ENCODE assay signal across 20 cellular contexts in genomic region chr4:156794863-156795262, GRCh38.
A peak's percentile ranks its signal among the peaks of the same experiment; 100 is the strongest.
DNase-seq lines count a peak whose midpoint lies in the region; ATAC-seq and TF ChIP-seq lines count a peak whose summit lies in the region.
"Had no signal": no experiment of that assay in that cellular context is flagged by ENCODE, and none has a peak within 500 bp of the region (broad histone marks: within the 10 kb centered on the region; RNA-seq: fewer than 3 reads in every experiment).

No MANE protein-coding gene starts in this region.

- H3K4me3 Mint-ChIP-seq in chondrocyte (ENCODE audit: unreplicated experiment) (no peak overlapping the region), endodermal cell (no peak overlapping the region)
- no peak overlapping the region for H3K4me3 Mint-ChIP-seq in activated naive CD4-positive, alpha-beta T cell treated with anti-CD3 and anti-CD28 coated beads for 36 hours
- H3K4me3 Mint-ChIP-seq: CD8-positive, alpha-beta memory T cell; IgD-negative memory B cell had no signal

- H4K20me1 ChIP-seq in SK-N-SH (ENCODE audit: insufficient read depth): no peaks in the 10 kb centered on the region

- H3K27me3 ChIP-seq in SK-N-SH (ENCODE audit: insufficient read depth) (no peaks in the 10 kb centered on the region), psoas muscle (ENCODE audit: insufficient read depth in 3 of 3, low read length in 2 of 3) (no peaks in the 10 kb centered on the region), endodermal cell (ENCODE audit: control insufficient read depth, insufficient read depth, low read length, poor library complexity, severe bottlenecking) (no peaks in the 10 kb centered on the region)
- H3K27me3 ChIP-seq: MG63 had no signal

- no peak for DNase-seq in SK-N-SH
- peak; percentile 12 for DNase-seq in KBM-7
- no peak for DNase-seq in chondrocyte (ENCODE audit: low spot score)
- DNase-seq in psoas muscle: no peak
- no peak for DNase-seq in NCI-H2081 treated with DMSO at 0.1 percent for 48 hours (lab: John Stamatoyannopoulos, UW)
- no peak for DNase-seq in endodermal cell
- no peak for DNase-seq in activated naive CD4-positive, alpha-beta T cell treated with anti-CD3 and anti-CD28 coated beads for 36 hours
- DNase-seq: Calu3; CD8-positive, alpha-beta memory T cell; Karpas-422; MG63; NCI-H187; NCI-H226; NCI-H524 treated with DMSO at 0.1 percent for 48 hours; SHP77 treated with DMSO at 0.1 percent for 48 hours had no signal

- H3K79me2 ChIP-seq in SK-N-SH (ENCODE audit: insufficient read depth): peaks cover 42% of the 10 kb centered on the region

- H3F3A ChIP-seq in SK-N-SH (replicated peaks; ENCODE audit: insufficient read depth): peaks cover 24% of the 10 kb centered on the region

- H3K9ac ChIP-seq in SK-N-SH (no peak overlapping the region), endodermal cell (ENCODE audit: extremely low read depth, low read length, poor library complexity, severe bottlenecking) (no peak overlapping the region)

- ATAC-seq in SK-N-SH treated with all-trans-retinoic acid at 6 μM for 48 hours (peak; percentile 31; the same call in 1 of the 3 replicates), psoas muscle (peak in 3 of 4 donors; percentile 81 to 87 (median 83))

- H3K27me3 Mint-ChIP-seq in chondrocyte (ENCODE audit: low read depth) (no peaks in the 10 kb centered on the region), endodermal cell (ENCODE audit: insufficient read depth) (no peaks in the 10 kb centered on the region)
- no peaks in the 10 kb centered on the region for H3K27me3 Mint-ChIP-seq in activated naive CD4-positive, alpha-beta T cell treated with anti-CD3 and anti-CD28 coated beads for 36 hours (ENCODE audit: low read depth)
- H3K27me3 Mint-ChIP-seq: CD8-positive, alpha-beta memory T cell; IgD-negative memory B cell had no signal

- CTCF ChIA-PET in SK-N-SH (lab: Yijun Ruan, JAX): interaction anchor here (0.7 kb wide), 1 partner anchor 107 kb away, joined by 3 read pairs; no protein-coding TSS in a partner anchor
- CTCF ChIA-PET in activated naive CD4-positive, alpha-beta T cell treated with anti-CD3 and anti-CD28 coated beads for 36 hours (lab: Charles Lee): no interaction called here

- H3K9me3 Mint-ChIP-seq in chondrocyte (ENCODE audit: low read depth) (no peaks in the 10 kb centered on the region), endodermal cell (no peaks in the 10 kb centered on the region)
- no peaks in the 10 kb centered on the region for H3K9me3 Mint-ChIP-seq in activated naive CD4-positive, alpha-beta T cell treated with anti-CD3 and anti-CD28 coated beads for 36 hours

- 54% methylated on average over 4 of the region's 4 CpGs for WGBS in SK-N-SH (ENCODE audit: low lambda C conversion rate)
- WGBS in psoas muscle, 3 donors: 28 to 37% (median 29%) methylated on average over 4 of the region's 4 CpGs
- WGBS in endodermal cell (ENCODE audit: insufficient coverage in 1 of 2, insufficient read length in 1 of 2), 2 experiments: 96 to 100% methylated on average over 2 to 4 of the region's 4 CpGs

- no peak overlapping the region for H2AFZ ChIP-seq in SK-N-SH (ENCODE audit: low read depth)

- H3K4me3 ChIP-seq in SK-N-SH (ENCODE audit: low read depth in 2 of 2, low read length in 1 of 2): no peak overlapping the region
- no peak overlapping the region for H3K4me3 ChIP-seq in psoas muscle
- no peak overlapping the region for H3K4me3 ChIP-seq in endodermal cell (ENCODE audit: low read length)
- H3K4me3 ChIP-seq: HAP-1, MG63, SK-N-MC had no signal

- no peaks in the 10 kb centered on the region for H3K9me2 ChIP-seq in SK-N-SH

- in situ Hi-C loops in KBM-7 (cut with MboI; ENCODE audit: low pct_unique_long_range_greater_than_20kb, low sequenced_read_pairs): no loop called here

- TF ChIP-seq RAD21 in SK-N-SH (IDR thresholded peaks at IDR 0.05; ENCODE audit: low read length): no peak

- no peak for TF ChIP-seq EP300 in SK-N-SH (IDR thresholded peaks at IDR 0.05; ENCODE audit: borderline replicate concordance in 1 of 2, low read depth in 1 of 2, low read length in 1 of 2)

- H3K4me2 ChIP-seq in SK-N-SH: no peak overlapping the region; the same call in 1 of the 2 replicates

- H3K36me3 Mint-ChIP-seq in chondrocyte (ENCODE audit: low read depth) (no peaks in the 10 kb centered on the region), endodermal cell (ENCODE audit: low read depth) (no peaks in the 10 kb centered on the region)
- no peaks in the 10 kb centered on the region for H3K36me3 Mint-ChIP-seq in activated naive CD4-positive, alpha-beta T cell treated with anti-CD3 and anti-CD28 coated beads for 36 hours (ENCODE audit: low read depth)
- H3K36me3 Mint-ChIP-seq: CD8-positive, alpha-beta memory T cell; IgD-negative memory B cell had no signal

- H3K4me1 ChIP-seq in SK-N-SH (ENCODE audit: control insufficient read depth in 1 of 2, insufficient read depth in 2 of 2, low read depth in 1 of 2, low read length in 1 of 2) (peaks cover 0 to 53% of the 10 kb centered on the region in 2 experiments; a peak in 3 of 4 replicates), psoas muscle (peaks cover 24% of the 10 kb centered on the region), endodermal cell (ENCODE audit: control insufficient read depth, insufficient read depth, low read length) (no peaks in the 10 kb centered on the region)

- intact Hi-C loops in psoas muscle (cut with DNase I): no loop called here
- intact Hi-C loops in activated naive CD4-positive, alpha-beta T cell treated with anti-CD3 and anti-CD28 coated beads for 36 hours (cut with micrococcal nuclease): no loop called here

- H3K9me3 ChIP-seq in SK-N-SH: no peaks in the 10 kb centered on the region
- H3K9me3 ChIP-seq in psoas muscle: no peaks in the 10 kb centered on the region
- no peaks in the 10 kb centered on the region for H3K9me3 ChIP-seq in endodermal cell (ENCODE audit: control insufficient read depth, low read length)
- H3K9me3 ChIP-seq: HAP-1, MG63 had no signal

- H3K27ac ChIP-seq in SK-N-SH (ENCODE audit: low read depth in 2 of 2, low read length in 1 of 2) (0 out of 4 replicates have a peak overlapping the region, but pooled peaks of 1 of the 2 experiments have one; percentile 9), psoas muscle (peak overlapping the region; percentile 5), endodermal cell (ENCODE audit: low read depth, low read length) (no peak overlapping the region)
- H3K27ac ChIP-seq: C4-2B, SK-N-MC had no signal

- peaks cover 67% of the 10 kb centered on the region for H3K4me1 Mint-ChIP-seq in chondrocyte (ENCODE audit: low read depth)
- no peaks in the 10 kb centered on the region for H3K4me1 Mint-ChIP-seq in endodermal cell
- no peaks in the 10 kb centered on the region for H3K4me1 Mint-ChIP-seq in activated naive CD4-positive, alpha-beta T cell treated with anti-CD3 and anti-CD28 coated beads for 36 hours (ENCODE audit: low read depth)
- H3K4me1 Mint-ChIP-seq: CD8-positive, alpha-beta memory T cell; IgD-negative memory B cell had no signal

- H3K27ac Mint-ChIP-seq in chondrocyte (ENCODE audit: unreplicated experiment) (peak overlapping the region; percentile 27), endodermal cell (no peak overlapping the region)
- H3K27ac Mint-ChIP-seq in activated naive CD4-positive, alpha-beta T cell treated with anti-CD3 and anti-CD28 coated beads for 36 hours: no peak overlapping the region
- H3K27ac Mint-ChIP-seq: CD8-positive, alpha-beta memory T cell; IgD-negative memory B cell had no signal

- POLR2A ChIA-PET in SK-N-SH (lab: Yijun Ruan, JAX): no interaction called here

- TF ChIP-seq CTCF in SK-N-SH (IDR thresholded peaks at IDR 0.05) (no peak), chondrocyte (IDR thresholded peaks at IDR 0.05) (no peak), psoas muscle (IDR thresholded peaks at IDR 0.05) (no peak), endodermal cell (conservative IDR thresholded peaks at IDR 0.05) (no peak)

- H3K36me3 ChIP-seq in SK-N-SH (replicated peaks in 1 of 2; ENCODE audit: control insufficient read depth in 1 of 2, insufficient read depth in 2 of 2, low read length in 1 of 2) (peaks cover 0 to under 1% of the 10 kb centered on the region in 2 experiments), psoas muscle (ENCODE audit: insufficient read depth in 1 of 2, low read depth in 1 of 2) (no peaks in the 10 kb centered on the region), endodermal cell (ENCODE audit: control insufficient read depth, insufficient read depth, low read length) (no peaks in the 10 kb centered on the region)
- H3K36me3 ChIP-seq: HAP-1, MG63 had no signal

TF ChIP-seq in SK-N-SH treated with all-trans-retinoic acid at 6 μM for 48 hours, 23 proteins besides CTCF, POLR2A, EP300 and RAD21 (continues in another document):
- TF ChIP-seq RARB (CRISPR knock-in tag; IDR thresholded peaks at IDR 0.05) (no peak), BACH2 (CRISPR knock-in tag; IDR thresholded peaks at IDR 0.05; ENCODE audit: borderline replicate concordance) (no peak), ISL1 (CRISPR knock-in tag; IDR thresholded peaks at IDR 0.05) (no peak), ARNTL (CRISPR knock-in tag; IDR thresholded peaks at IDR 0.05; ENCODE audit: borderline replicate concordance, low read depth) (no peak)

TF ChIP-seq in SK-N-SH, 30 proteins besides CTCF, POLR2A, EP300 and RAD21 (continues in another document):
- TF ChIP-seq USF1 (IDR thresholded peaks at IDR 0.05; ENCODE audit: borderline replicate concordance, low read depth): no peak
- TF ChIP-seq TAF1 (IDR thresholded peaks at IDR 0.05; ENCODE audit: borderline replicate concordance, low read depth, low read length): no peak
- no peak for TF ChIP-seq SIN3A (IDR thresholded peaks at IDR 0.05; ENCODE audit: borderline replicate concordance, low read depth, low read length)
- no peak for TF ChIP-seq RFX5 (IDR thresholded peaks at IDR 0.05; ENCODE audit: low read length)
- TF ChIP-seq, protein P1, sequence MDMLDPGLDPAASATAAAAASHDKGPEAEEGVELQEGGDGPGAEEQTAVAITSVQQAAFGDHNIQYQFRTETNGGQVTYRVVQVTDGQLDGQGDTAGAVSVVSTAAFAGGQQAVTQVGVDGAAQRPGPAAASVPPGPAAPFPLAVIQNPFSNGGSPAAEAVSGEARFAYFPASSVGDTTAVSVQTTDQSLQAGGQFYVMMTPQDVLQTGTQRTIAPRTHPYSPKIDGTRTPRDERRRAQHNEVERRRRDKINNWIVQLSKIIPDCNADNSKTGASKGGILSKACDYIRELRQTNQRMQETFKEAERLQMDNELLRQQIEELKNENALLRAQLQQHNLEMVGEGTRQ (IDR thresholded peaks at IDR 0.05; ENCODE audit: borderline replicate concordance, low read depth, low read length): no peak
- no peak for TF ChIP-seq GABPA (IDR thresholded peaks at IDR 0.05; ENCODE audit: low read depth)
- TF ChIP-seq ELF1 (IDR thresholded peaks at IDR 0.05): no peak
